In genomic region chr1:234537236-234537635, GRCh38 we compare ENCODE assay signal across 16 cellular contexts. TPM values are rescaled to one million over a fixed set of nuclear protein-coding genes. Genes with fewer than 3 reads are reported as not detected.
A peak's percentile ranks its signal among the peaks of the same experiment; 100 is the strongest.
DNase-seq lines count a peak whose midpoint lies in the region; ATAC-seq, FAIRE-seq and TF ChIP-seq lines count a peak whose summit lies in the region.
"Had no signal": no experiment of that assay in that cellular context is flagged by ENCODE, and none has a peak within 500 bp of the region (broad histone marks: within the 10 kb centered on the region; RNA-seq: fewer than 3 reads in every experiment).

No MANE protein-coding gene starts in this region.

- no peaks in the 10 kb centered on the region for H3K79me2 ChIP-seq in neural cell (replicated peaks; ENCODE audit: insufficient read depth, low read length)

- H3K9me3 ChIP-seq in esophagus squamous epithelium: no peaks in the 10 kb centered on the region
- no peaks in the 10 kb centered on the region for H3K9me3 ChIP-seq in neural cell (ENCODE audit: low read length)
- no peaks in the 10 kb centered on the region for H3K9me3 ChIP-seq in tibial nerve
- H3K9me3 ChIP-seq: HAP-1, mucosa of descending colon had no signal

- no peak for FAIRE-seq in bronchial epithelial cell (lab: Jason Lieb, UNC)

- H3F3A ChIP-seq in neural cell (ENCODE audit: insufficient read depth, low read length, poor library complexity, severe bottlenecking): peaks cover 6% of the 10 kb centered on the region

- H3K4me3 ChIP-seq in bronchial epithelial cell (ENCODE audit: low read depth, low read length): no peak overlapping the region
- no peak overlapping the region for H3K4me3 ChIP-seq in esophagus squamous epithelium
- no peak overlapping the region for H3K4me3 ChIP-seq in neural cell (ENCODE audit: low read length)
- no peak overlapping the region for H3K4me3 ChIP-seq in tibial nerve
- H3K4me3 ChIP-seq: HAP-1, mucosa of descending colon had no signal

- H3K27ac ChIP-seq in esophagus squamous epithelium (peak overlapping the region; percentile 87 to 99 (median 97)), neural cell (ENCODE audit: low read length) (peak overlapping the region; percentile 88), tibial nerve (peak overlapping the region; percentile 79 to 99 (median 98))
- H3K27ac ChIP-seq: WERI-Rb-1 had no signal

- intact Hi-C loops in esophagus squamous epithelium (cut with DNase I): loop anchor here (5.0 kb wide), 1 partner anchor 60 kb away; no protein-coding TSS in a partner anchor

- H3K9ac ChIP-seq in neural cell (ENCODE audit: low read length): peak overlapping the region; percentile 55

- H4K20me1 ChIP-seq in neural cell (ENCODE audit: insufficient read depth): no peaks in the 10 kb centered on the region

- DNase-seq in bronchial epithelial cell (ENCODE audit: low read depth) (peak; percentile 68), esophagus squamous epithelium (lab: John Stamatoyannopoulos, UW) (no peak), tibial nerve (ENCODE audit: low spot score in 2 of 2) (no peak), middle frontal gyrus (ENCODE audit: extremely low spot score, low spot score) (no peak), germinal center (ENCODE audit: low spot score) (no peak)
- DNase-seq: activated CD8-positive, alpha-beta memory T cell treated with anti-CD3 and anti-CD28 coated beads for 24 hours; activated naive CD4-positive, alpha-beta T cell; DMS79 treated with DMSO at 0.1 percent for 48 hours; foreskin melanocyte; NCI-H774; T-cell; WERI-Rb-1 had no signal

- no peak for TF ChIP-seq EP300 in neural cell (conservative IDR thresholded peaks at IDR 0.05; ENCODE audit: poor library complexity, severe bottlenecking)
- TF ChIP-seq EP300 in tibial nerve (IDR thresholded peaks at IDR 0.05): no peak

- TF ChIP-seq CTCF in bronchial epithelial cell (IDR thresholded peaks at IDR 0.05; ENCODE audit: insufficient read depth, low read length, severe bottlenecking): no peak
- TF ChIP-seq CTCF in esophagus squamous epithelium (IDR thresholded peaks at IDR 0.05): no peak
- TF ChIP-seq CTCF in neural cell (IDR thresholded peaks at IDR 0.05; ENCODE audit: poor library complexity, severe bottlenecking): no peak
- no peak for TF ChIP-seq CTCF in tibial nerve (IDR thresholded peaks at IDR 0.05)

- peaks cover 72 to 100% (median 90%) of the 10 kb centered on the region in 3 donors for H3K4me1 ChIP-seq in esophagus squamous epithelium
- peaks cover 12 to 76% (median 62%) of the 10 kb centered on the region in 4 donors for H3K4me1 ChIP-seq in tibial nerve

- whole genome bisulfite sequencing in esophagus squamous epithelium, 2 donors: 41 to 49% methylated on average over 3 to 5 of the region's 5 CpGs
- WGBS in tibial nerve, 2 donors: 72 to 82% methylated on average over 5 of the region's 5 CpGs

- no peak for TF ChIP-seq RAD21 in neural cell (conservative IDR thresholded peaks at IDR 0.05)

- H2AFZ ChIP-seq in neural cell (ENCODE audit: low read depth, low read length): no peak overlapping the region

- TF ChIP-seq POLR2A in esophagus squamous epithelium (IDR thresholded peaks at IDR 0.05): no peak
- no peak for TF ChIP-seq POLR2A in tibial nerve (IDR thresholded peaks at IDR 0.05)

- H3K36me3 ChIP-seq in bronchial epithelial cell (ENCODE audit: control insufficient read depth, insufficient read depth, low read length) (no peaks in the 10 kb centered on the region), esophagus squamous epithelium (no peaks in the 10 kb centered on the region), neural cell (ENCODE audit: insufficient read depth, low read length) (no peaks in the 10 kb centered on the region), tibial nerve (no peaks in the 10 kb centered on the region)
- H3K36me3 ChIP-seq: HAP-1, WERI-Rb-1 had no signal

- H3K9me2 ChIP-seq in neural cell (ENCODE audit: insufficient read depth, low read length): no peaks in the 10 kb centered on the region

- ATAC-seq in GM18502 (IDR thresholded peaks at IDR 0.05; ENCODE audit: poor library complexity, unreplicated experiment): no peak
- ATAC-seq: T-cell had no signal

- H3K27me3 ChIP-seq in bronchial epithelial cell (ENCODE audit: control insufficient read depth, insufficient read depth, low read length): no peaks in the 10 kb centered on the region
- no peaks in the 10 kb centered on the region for H3K27me3 ChIP-seq in esophagus squamous epithelium
- H3K27me3 ChIP-seq in neural cell (ENCODE audit: insufficient read depth, low read depth, low read length): no peaks in the 10 kb centered on the region
- H3K27me3 ChIP-seq in tibial nerve: no peaks in the 10 kb centered on the region

- no peak overlapping the region for H3K4me2 ChIP-seq in neural cell (ENCODE audit: low read length)

TF ChIP-seq in neural cell, 6 proteins besides CTCF, POLR2A, EP300 and RAD21:
- TF ChIP-seq TAF1 (IDR thresholded peaks at IDR 0.05; ENCODE audit: low read depth) (no peak), MXI1 (conservative IDR thresholded peaks at IDR 0.05; ENCODE audit: poor library complexity, severe bottlenecking) (no peak), EZH2 (IDR thresholded peaks at IDR 0.05; ENCODE audit: borderline replicate concordance, insufficient read depth, low read length, poor library complexity, severe bottlenecking) (no peak), SMC3 (conservative IDR thresholded peaks at IDR 0.05; ENCODE audit: poor library complexity) (no peak), REST (IDR thresholded peaks at IDR 0.05; ENCODE audit: borderline replicate concordance) (no peak), POLR2AphosphoS5 (IDR thresholded peaks at IDR 0.05) (no peak)

RNA-seq across cellular contexts. Expression of gene TARBP1, which starts 58.3 kb away (rescaled TPM):
- total RNA-seq in bronchial epithelial cell: 9.1 and 15.0 TPM in 2 replicates
- total RNA-seq in esophagus squamous epithelium: 10 to 100 TPM; 13.2 to 39.2 (median 27.6) TPM
- 267 and 329 TPM in 2 replicates for polyA plus RNA-seq in neural cell
- 126 and 133 TPM in 2 replicates for polyA minus RNA-seq in neural cell
- 10 to 100 TPM; 24.9 to 48.9 (median 34.4) TPM for total RNA-seq in tibial nerve
